In the genomic region with DNA sequence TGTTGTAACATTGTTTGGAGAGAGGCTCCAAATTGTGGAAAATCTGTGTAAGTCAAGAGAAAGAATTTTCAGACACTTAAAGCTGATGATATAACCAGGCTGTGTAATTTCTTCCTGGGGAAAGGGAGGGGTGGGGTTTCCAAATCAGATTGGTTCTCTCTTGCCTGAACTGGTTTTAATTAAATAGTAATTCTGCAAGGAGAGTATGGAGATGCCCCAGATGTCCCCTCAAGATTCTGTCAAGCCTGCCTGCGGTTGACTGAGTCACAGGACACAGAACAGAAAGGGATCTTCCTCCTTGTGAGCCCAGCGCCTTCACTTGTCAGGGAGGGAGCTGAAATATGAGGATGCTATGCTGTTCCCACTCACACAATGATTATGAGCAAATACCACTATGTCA, we compare ENCODE assay signal across 21 cellular contexts. TPM values are rescaled to one million over a fixed set of nuclear protein-coding genes. Genes with fewer than 3 reads are reported as not detected.
A peak's percentile ranks its signal among the peaks of the same experiment; 100 is the strongest.
DNase-seq lines count a peak whose midpoint lies in the region; ATAC-seq and TF ChIP-seq lines count a peak whose summit lies in the region.
"Had no signal": no experiment of that assay in that cellular context is flagged by ENCODE, and none has a peak within 500 bp of the region (broad histone marks: within the 10 kb centered on the region; RNA-seq: fewer than 3 reads in every experiment).

No MANE protein-coding gene starts in this region.

- no peaks in the 10 kb centered on the region for H4K20me1 ChIP-seq in BLaER1 treated with 17β-estradiol and CSF1 and Interleukin-3, amounts not matched to agents 10 nM and 100 nM

- H3K36me3 Mint-ChIP-seq in activated naive CD8-positive, alpha-beta T cell, result peaks cover 2% of the 10 kb centered on the region
- H3K36me3 Mint-ChIP-seq in osteocyte (ENCODE audit: unreplicated experiment), result no peaks in the 10 kb centered on the region
- H3K36me3 Mint-ChIP-seq: activated naive CD4-positive, alpha-beta T cell treated with anti-CD3 and anti-CD28 coated beads, Interleukin-2, amount 50 U/mL, for 72 hours had no signal

- H3K27me3 Mint-ChIP-seq in activated naive CD8-positive, alpha-beta T cell, result no peaks in the 10 kb centered on the region
- peaks cover 3% of the 10 kb centered on the region for H3K27me3 Mint-ChIP-seq in osteocyte (ENCODE audit: unreplicated experiment)

- peak overlapping the region in 9 of 11 experiments; percentile 35 to 59 (median 47); a peak in 15 of 22 replicates for H3K4me2 ChIP-seq in BLaER1 treated with 17β-estradiol and CSF1 and Interleukin-3, amounts not matched to agents 10 nM and 100 nM

- H3K27ac Mint-ChIP-seq in activated naive CD8-positive, alpha-beta T cell, result peak overlapping the region; percentile 52
- no peak overlapping the region for H3K27ac Mint-ChIP-seq in osteocyte (ENCODE audit: unreplicated experiment)
- H3K27ac Mint-ChIP-seq: activated CD4-positive, alpha-beta T cell treated with anti-CD3 and anti-CD28 coated beads for 36 hours; activated naive CD4-positive, alpha-beta T cell treated with anti-CD3 and anti-CD28 coated beads, Interleukin-2, amount 50 U/mL, for 72 hours had no signal

- DNase-seq in HT1080 (ENCODE audit: low read depth) (peak; percentile 4), osteocyte (ENCODE audit: extremely low spot score, unreplicated experiment) (peak; percentile 15), NCI-H446 (lab: John Stamatoyannopoulos, UW) (no peak), NCI-H82 treated with DMSO at 0.1 percent for 48 hours (lab: John Stamatoyannopoulos, UW; ENCODE audit: unreplicated experiment) (no peak)
- DNase-seq: activated CD4-positive, alpha-beta T cell treated with anti-CD3 and anti-CD28 coated beads for 36 hours; activated T-cell treated with anti-CD3 and anti-CD28 coated beads, Interleukin-2, amount 50 U/mL, for 1 hour; AML-193; esophagus squamous epithelium; NCI-H748 treated with DMSO at 0.1 percent for 48 hours; pancreas; RPMI8226; stimulated activated CD4-positive, alpha-beta T cell treated with anti-CD3 and anti-CD28 coated beads, Interleukin-4, amount 100 ng/mL, for 24 hours; stimulated activated CD8-positive, alpha-beta memory T cell treated with anti-CD3 and anti-CD28 coated beads, Interleukin-4, amount 100 ng/mL, for 48 hours had no signal

- no peaks in the 10 kb centered on the region for H3K27me3 ChIP-seq in BLaER1 treated with 17β-estradiol and CSF1 and Interleukin-3, amounts not matched to agents 10 nM and 100 nM
- H3K27me3 ChIP-seq: cardiac muscle cell, pancreas had no signal

- no peak overlapping the region for H3K4me3 Mint-ChIP-seq in activated naive CD8-positive, alpha-beta T cell
- H3K4me3 Mint-ChIP-seq in osteocyte (ENCODE audit: unreplicated experiment), result no peak overlapping the region
- H3K4me3 Mint-ChIP-seq: activated CD4-positive, alpha-beta T cell treated with anti-CD3 and anti-CD28 coated beads for 36 hours had no signal

- peaks cover 8 to 33% (median 20%) of the 10 kb centered on the region in 10 experiments; a peak in 17 of 20 replicates for H3K4me1 ChIP-seq in BLaER1 treated with 17β-estradiol and CSF1 and Interleukin-3, amounts not matched to agents 10 nM and 100 nM
- H3K4me1 ChIP-seq: esophagus squamous epithelium, pancreas had no signal

- H3K27ac ChIP-seq in BLaER1 treated with 17β-estradiol and CSF1 and Interleukin-3, amounts not matched to agents 10 nM and 100 nM, result 0 out of 22 replicates have a peak overlapping the region, but pooled peaks of 1 of the 11 experiments have one; percentile 33
- H3K27ac ChIP-seq: cardiac muscle cell, esophagus squamous epithelium had no signal

- no peaks in the 10 kb centered on the region for H3K9me3 Mint-ChIP-seq in activated naive CD8-positive, alpha-beta T cell (ENCODE audit: low read depth)
- H3K9me3 Mint-ChIP-seq in osteocyte (ENCODE audit: unreplicated experiment), result no peaks in the 10 kb centered on the region
- H3K9me3 Mint-ChIP-seq: activated naive CD4-positive, alpha-beta T cell treated with anti-CD3 and anti-CD28 coated beads, Interleukin-2, amount 50 U/mL, for 72 hours had no signal

- H3K36me3 ChIP-seq in BLaER1 treated with 17β-estradiol and CSF1 and Interleukin-3, amounts not matched to agents 10 nM and 100 nM, result no peaks in the 10 kb centered on the region
- H3K36me3 ChIP-seq: cardiac muscle cell, esophagus squamous epithelium, pancreas had no signal

- no peak overlapping the region for H3K9ac ChIP-seq in BLaER1 treated with 17β-estradiol and CSF1 and Interleukin-3, amounts not matched to agents 10 nM and 100 nM

- no peak overlapping the region for H3K4me3 ChIP-seq in BLaER1 treated with 17β-estradiol and CSF1 and Interleukin-3, amounts not matched to agents 10 nM and 100 nM
- H3K4me3 ChIP-seq: cardiac muscle cell, esophagus squamous epithelium, pancreas had no signal

- TF ChIP-seq CTCF in osteocyte (IDR thresholded peaks at IDR 0.05), result no peak

- H3K9me3 ChIP-seq in BLaER1 treated with 17β-estradiol and CSF1 and Interleukin-3, amounts not matched to agents 10 nM and 100 nM (replicated peaks in 1 of 11), result peaks cover 0 to 14% (median 0%) of the 10 kb centered on the region in 11 experiments; a peak in 6 of 22 replicates
- H3K9me3 ChIP-seq: esophagus squamous epithelium, pancreas had no signal

- peaks cover 67% of the 10 kb centered on the region for H3K4me1 Mint-ChIP-seq in activated naive CD8-positive, alpha-beta T cell (ENCODE audit: low read depth)
- H3K4me1 Mint-ChIP-seq in osteocyte (ENCODE audit: unreplicated experiment), result no peaks in the 10 kb centered on the region

- ATAC-seq in GM21717 (IDR thresholded peaks at IDR 0.05; ENCODE audit: unreplicated experiment) (no peak), HG03378 (IDR thresholded peaks at IDR 0.05; ENCODE audit: unreplicated experiment) (no peak)
- ATAC-seq: activated CD4-positive, alpha-beta T cell treated with anti-CD3 and anti-CD28 coated beads for 36 hours; left lobe of liver had no signal

RNA-seq across cellular contexts. Expression of gene C18orf63, which starts 54.5 kb away (rescaled TPM):
- not detected in 2 replicates for total RNA-seq in HT1080 (2014; rRNA removed; shearing (Covaris generic))
- 0.05 TPM in 1 of 2 replicates, not detected in the other for polyA plus RNA-seq in HT1080 (2015; cell fraction: cytosol; rRNA removed)
- polyA plus RNA-seq in HT1080 (2015; cell fraction: nucleus; rRNA removed), result 0.08 TPM in 1 of 2 replicates, not detected in the other
- total RNA-seq in osteocyte, result not detected in 2 replicates
- total RNA-seq: activated CD4-positive, alpha-beta T cell treated with anti-CD3 and anti-CD28 coated beads for 36 hours; activated naive CD4-positive, alpha-beta T cell treated with anti-CD3 and anti-CD28 coated beads, Interleukin-2, amount 50 U/mL, for 72 hours; cardiac muscle cell; esophagus squamous epithelium; left lobe of liver; pancreas; skeletal muscle tissue had no signal
- polyA plus RNA-seq: cardiac muscle cell, pancreas had no signal

Comparison
In these comparisons a context has a peak if more than half of its experiments do, and no peak if none do; other contexts are left out.
1. DNase-seq: peak in HT1080 (single experiment) and osteocyte (single experiment); none in NCI-H446 (0 of 2) and NCI-H82 treated with DMSO at 0.1 percent for 48 hours (single experiment).